Comparison of ENCODE assay signal across 8 cellular contexts in genomic region chr14:31421200-31421599, GRCh38. TPM values are rescaled to one million over a fixed set of nuclear protein-coding genes. Genes with fewer than 3 reads are reported as not detected.
DNase-seq lines count a peak whose midpoint lies in the region; ATAC-seq and TF ChIP-seq lines count a peak whose summit lies in the region.

No MANE protein-coding gene starts in this region.

- H4K20me1 ChIP-seq in SU-DHL-6 (ENCODE audit: low read depth, low read length): no peaks in the 10 kb centered on the region

- peaks cover 9% of the 10 kb centered on the region; the same call in 1 of the 2 replicates for H3F3A ChIP-seq in SU-DHL-6 (ENCODE audit: insufficient read depth)

- H3K27me3 ChIP-seq in SU-DHL-6 (ENCODE audit: low read length): no peaks in the 10 kb centered on the region

- TF ChIP-seq CTCF in SU-DHL-6 (IDR thresholded peaks at IDR 0.05; ENCODE audit: insufficient read depth, low read length, poor library complexity, severe bottlenecking): no peak

- peaks cover 2% of the 10 kb centered on the region for H3K27me3 Mint-ChIP-seq in activated CD4-positive, alpha-beta T cell treated with anti-CD3 and anti-CD28 coated beads, Interleukin-2, amount 10 ng/mL, durations not matched to agents 24 days and 14 days
- no peaks in the 10 kb centered on the region for H3K27me3 Mint-ChIP-seq in stimulated activated naive B cell treated with anti-CD40 and anti-IgM and Interleukin-4, amounts not matched to agents 10 μg/mL and 1 μg/mL and 100 μg/mL, for 72 hours

- peaks cover 5% of the 10 kb centered on the region; the same call in 1 of the 2 replicates for H3K79me2 ChIP-seq in SU-DHL-6 (ENCODE audit: insufficient read depth, low read length)

- H3K27ac ChIP-seq in SU-DHL-6 (ENCODE audit: low read depth, low read length): peak overlapping the region; percentile 36; the same call in 1 of the 2 replicates

- H3K4me2 ChIP-seq in SU-DHL-6 (ENCODE audit: low read depth, low read length, poor library complexity, severe bottlenecking): peak overlapping the region; percentile 80

- peak overlapping the region; percentile 94 for H3K4me3 Mint-ChIP-seq in activated CD4-positive, alpha-beta T cell treated with anti-CD3 and anti-CD28 coated beads, Interleukin-2, amount 10 ng/mL, durations not matched to agents 24 days and 14 days
- peak overlapping the region; percentile 94 to 99 for H3K4me3 Mint-ChIP-seq in stimulated activated naive B cell treated with anti-CD40 and anti-IgM and Interleukin-4, amounts not matched to agents 10 μg/mL and 1 μg/mL and 100 μg/mL, for 72 hours

- peak overlapping the region; percentile 70 for H3K9ac ChIP-seq in SU-DHL-6 (ENCODE audit: low read length)

- H3K36me3 ChIP-seq in SU-DHL-6 (ENCODE audit: low read length): no peaks in the 10 kb centered on the region

- no peak for ATAC-seq in stimulated activated naive B cell treated with anti-CD40 and anti-IgM and Interleukin-4, amounts not matched to agents 10 μg/mL and 1 μg/mL and 100 μg/mL, for 72 hours (replicated peaks)
- no peak for ATAC-seq in HG03457 (IDR thresholded peaks at IDR 0.05; ENCODE audit: unreplicated experiment)
- ATAC-seq in GM21367 (IDR thresholded peaks at IDR 0.05; ENCODE audit: unreplicated experiment): no peak

- H3K4me3 ChIP-seq in SU-DHL-6 (ENCODE audit: insufficient read depth, low read length, poor library complexity, severe bottlenecking) (peak overlapping the region; percentile 82), iPS-11a (ENCODE audit: low read depth, low read length) (peak overlapping the region; percentile 28)

- H3K9me3 Mint-ChIP-seq in activated CD4-positive, alpha-beta T cell treated with anti-CD3 and anti-CD28 coated beads, Interleukin-2, amount 10 ng/mL, durations not matched to agents 24 days and 14 days: no peaks in the 10 kb centered on the region
- H3K9me3 Mint-ChIP-seq in stimulated activated naive B cell treated with anti-CD40 and anti-IgM and Interleukin-4, amounts not matched to agents 10 μg/mL and 1 μg/mL and 100 μg/mL, for 72 hours: no peaks in the 10 kb centered on the region

- no peaks in the 10 kb centered on the region for H3K9me2 ChIP-seq in SU-DHL-6 (replicated peaks; ENCODE audit: insufficient read depth, low read length)

- H3K36me3 Mint-ChIP-seq in activated CD4-positive, alpha-beta T cell treated with anti-CD3 and anti-CD28 coated beads, Interleukin-2, amount 10 ng/mL, durations not matched to agents 24 days and 14 days (ENCODE audit: low read depth): peaks cover 7% of the 10 kb centered on the region
- peaks cover 4% of the 10 kb centered on the region in 2 donors for H3K36me3 Mint-ChIP-seq in stimulated activated naive B cell treated with anti-CD40 and anti-IgM and Interleukin-4, amounts not matched to agents 10 μg/mL and 1 μg/mL and 100 μg/mL, for 72 hours

- H3K4me1 Mint-ChIP-seq in activated CD4-positive, alpha-beta T cell treated with anti-CD3 and anti-CD28 coated beads, Interleukin-2, amount 10 ng/mL, durations not matched to agents 24 days and 14 days: peaks cover 24% of the 10 kb centered on the region
- peaks cover 15 to 37% of the 10 kb centered on the region in 2 donors for H3K4me1 Mint-ChIP-seq in stimulated activated naive B cell treated with anti-CD40 and anti-IgM and Interleukin-4, amounts not matched to agents 10 μg/mL and 1 μg/mL and 100 μg/mL, for 72 hours

- peak overlapping the region; percentile 95 for H3K27ac Mint-ChIP-seq in activated CD4-positive, alpha-beta T cell treated with anti-CD3 and anti-CD28 coated beads, Interleukin-2, amount 10 ng/mL, durations not matched to agents 24 days and 14 days
- H3K27ac Mint-ChIP-seq in stimulated activated naive B cell treated with anti-CD40 and anti-IgM and Interleukin-4, amounts not matched to agents 10 μg/mL and 1 μg/mL and 100 μg/mL, for 72 hours: peak overlapping the region; percentile 99

- DNase-seq in activated CD4-positive, alpha-beta T cell treated with anti-CD3 and anti-CD28 coated beads, Interleukin-2, amount 10 ng/mL, durations not matched to agents 24 days and 14 days: no peak
- no peak for DNase-seq in activated CD4-positive, alpha-beta T cell treated with anti-CD3 and anti-CD28 coated beads for 1 hour
- DNase-seq in stimulated activated naive B cell treated with anti-CD40 and anti-IgM and Interleukin-4, amounts not matched to agents 10 μg/mL and 1 μg/mL and 100 μg/mL, for 72 hours: no peak
- DNase-seq in NCI-H146 (lab: John Stamatoyannopoulos, UW): no peak

- H3K9me3 ChIP-seq in SU-DHL-6 (ENCODE audit: insufficient read depth, low read length): no peaks in the 10 kb centered on the region

- intact Hi-C loops in activated CD4-positive, alpha-beta T cell treated with anti-CD3 and anti-CD28 coated beads, Interleukin-2, amount 10 ng/mL, durations not matched to agents 24 days and 14 days (cut with micrococcal nuclease): loop anchor here (1.0 kb wide), 4 partner anchors 8 to 147 kb away; no protein-coding TSS in a partner anchor

- peak overlapping the region; percentile 87 for H2AFZ ChIP-seq in SU-DHL-6 (ENCODE audit: low read depth, low read length, severe bottlenecking)

RNA-seq across cellular contexts. Expression of gene HEATR5A, which starts 0.8 kb away (rescaled TPM):
- 23.6 and 24.2 TPM in 2 replicates for total RNA-seq in activated CD4-positive, alpha-beta T cell treated with anti-CD3 and anti-CD28 coated beads, Interleukin-2, amount 10 ng/mL, durations not matched to agents 24 days and 14 days

RNA-seq across cellular contexts. Expression of gene DTD2, which starts 36.1 kb away (rescaled TPM):
- total RNA-seq in activated CD4-positive, alpha-beta T cell treated with anti-CD3 and anti-CD28 coated beads, Interleukin-2, amount 10 ng/mL, durations not matched to agents 24 days and 14 days: 30.8 and 32.2 TPM in 2 replicates
